15 cellular contexts compared by ENCODE assay signal in the genomic region with DNA sequence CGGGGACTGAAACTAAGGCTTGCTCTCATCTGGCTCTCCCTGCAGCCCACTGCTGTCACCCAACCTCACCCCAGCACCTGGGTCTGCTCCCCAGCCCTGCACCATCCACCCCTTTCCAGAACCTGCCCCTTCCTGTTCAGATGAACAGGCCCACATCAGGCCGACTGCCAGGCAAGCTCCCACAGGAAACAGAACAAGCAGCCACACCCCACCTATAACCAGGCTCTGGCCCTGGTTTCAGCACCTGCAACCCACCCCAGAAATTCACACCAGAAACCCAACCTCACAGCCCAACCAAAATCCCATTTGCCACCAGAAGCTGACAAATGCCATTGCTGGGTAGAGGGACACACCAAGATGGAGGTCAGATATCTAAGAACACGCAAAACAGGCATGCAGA.
DNase-seq lines count a peak whose midpoint lies in the region; ATAC-seq and TF ChIP-seq lines count a peak whose summit lies in the region.
"Had no signal": no experiment of that assay in that cellular context is flagged by ENCODE, and none has a peak within 500 bp of the region (broad histone marks: within the 10 kb centered on the region; RNA-seq: fewer than 3 reads in every experiment).

No MANE protein-coding gene starts in this region.

- H3K27me3 Mint-ChIP-seq in CD8-positive, alpha-beta memory T cell, result no peaks in the 10 kb centered on the region
- H3K27me3 Mint-ChIP-seq in T-helper 1 cell treated with Interleukin-12 subunit alpha and Interleukin-12 subunit beta and Interleukin-4 antibody, amounts not matched to agents 30 μg/mL and 1 μg/mL, for 36 hours (ENCODE audit: low read depth), result no peaks in the 10 kb centered on the region

- no peaks in the 10 kb centered on the region for H3K9me3 Mint-ChIP-seq in CD8-positive, alpha-beta memory T cell
- peaks cover 6% of the 10 kb centered on the region for H3K9me3 Mint-ChIP-seq in T-helper 1 cell treated with Interleukin-12 subunit alpha and Interleukin-12 subunit beta and Interleukin-4 antibody, amounts not matched to agents 30 μg/mL and 1 μg/mL, for 36 hours

- peak overlapping the region; percentile 80 to 97 (median 88) for H3K27ac Mint-ChIP-seq in CD8-positive, alpha-beta memory T cell
- peak overlapping the region; percentile 79 for H3K27ac Mint-ChIP-seq in T-helper 1 cell treated with Interleukin-12 subunit alpha and Interleukin-12 subunit beta and Interleukin-4 antibody, amounts not matched to agents 30 μg/mL and 1 μg/mL, for 36 hours

- TF ChIP-seq CTCF in mucosa of descending colon (IDR thresholded peaks at IDR 0.05), result no peak

- ATAC-seq in GM19395 (IDR thresholded peaks at IDR 0.05; ENCODE audit: unreplicated experiment) (peak; percentile 35), mucosa of descending colon (peak; percentile 28), GM19023 (IDR thresholded peaks at IDR 0.05; ENCODE audit: unreplicated experiment) (no peak)

- H3K4me1 ChIP-seq in CD8-positive, alpha-beta memory T cell (ENCODE audit: insufficient read depth, low read length), result peaks cover 56% of the 10 kb centered on the region
- H3K4me1 ChIP-seq in mucosa of descending colon (ENCODE audit: low read depth), result peaks cover 24% of the 10 kb centered on the region

- H3K4me3 ChIP-seq in CD8-positive, alpha-beta memory T cell (ENCODE audit: low read length), result no peak overlapping the region
- no peak overlapping the region for H3K4me3 ChIP-seq in mucosa of descending colon

- H3K27ac ChIP-seq in CD8-positive, alpha-beta memory T cell (ENCODE audit: low read depth, low read length), result peak overlapping the region; percentile 8
- H3K27ac ChIP-seq: epithelial cell of prostate had no signal

- CTCF ChIA-PET in CD8-positive, alpha-beta memory T cell (lab: Charles Lee), result interaction anchor here (1.0 kb wide), 1 partner anchor 21 kb away, joined by 3 read pairs; no protein-coding TSS in a partner anchor

- H3K4me1 Mint-ChIP-seq in CD8-positive, alpha-beta memory T cell, result peaks cover 70 to 78% (median 77%) of the 10 kb centered on the region in 3 donors
- peaks cover 62% of the 10 kb centered on the region for H3K4me1 Mint-ChIP-seq in T-helper 1 cell treated with Interleukin-12 subunit alpha and Interleukin-12 subunit beta and Interleukin-4 antibody, amounts not matched to agents 30 μg/mL and 1 μg/mL, for 36 hours (ENCODE audit: low read depth)

- H3K36me3 ChIP-seq in CD8-positive, alpha-beta memory T cell (ENCODE audit: insufficient read depth, low read length), result no peaks in the 10 kb centered on the region
- no peaks in the 10 kb centered on the region for H3K36me3 ChIP-seq in mucosa of descending colon (ENCODE audit: low read depth)

- peak overlapping the region in 6 of 7 donors; percentile 14 to 78 (median 72) for H3K4me3 Mint-ChIP-seq in CD8-positive, alpha-beta memory T cell
- H3K4me3 Mint-ChIP-seq in T-helper 1 cell treated with Interleukin-12 subunit alpha and Interleukin-12 subunit beta and Interleukin-4 antibody, amounts not matched to agents 30 μg/mL and 1 μg/mL, for 36 hours, result peak overlapping the region; percentile 42

- peak in 1 of 5 donors; percentile 56 for DNase-seq in CD8-positive, alpha-beta memory T cell
- DNase-seq in mucosa of descending colon (peak in 1 of 3 donors; percentile 62), NOMO-1 treated with DMSO at 0.1 percent for 48 hours (lab: John Stamatoyannopoulos, UW; ENCODE audit: unreplicated experiment) (no peak), NCI-H1105 (lab: John Stamatoyannopoulos, UW) (no peak)
- DNase-seq in activated naive CD4-positive, alpha-beta T cell treated with Interleukin-2 at 50 U/mL for 16 hours, result no peak
- DNase-seq: activated CD4-positive, alpha-beta T cell treated with anti-CD3 and anti-CD28 coated beads for 48 hours; activated naive CD4-positive, alpha-beta T cell treated with anti-CD3 and anti-CD28 coated beads, Interleukin-2, amount 50 U/mL, for 16 hours; central memory CD4-positive, alpha-beta T cell; GDM1; Karpas-422; NCI-H2107 had no signal

- no peaks in the 10 kb centered on the region for H3K27me3 ChIP-seq in CD8-positive, alpha-beta memory T cell (ENCODE audit: insufficient read depth, low read length, poor library complexity, severe bottlenecking)

- intact Hi-C loops in mucosa of descending colon (cut with DNase I, micrococcal nuclease), result no loop called here

- POLR2A ChIA-PET in CD8-positive, alpha-beta memory T cell (lab: Charles Lee), result interaction anchor here (0.6 to 1.3 kb wide), 2 partner anchors 15 to 50 kb away, joined by 3 read pairs; no protein-coding TSS in a partner anchor

- no peaks in the 10 kb centered on the region for H3K36me3 Mint-ChIP-seq in CD8-positive, alpha-beta memory T cell
- peaks cover 17% of the 10 kb centered on the region for H3K36me3 Mint-ChIP-seq in T-helper 1 cell treated with Interleukin-12 subunit alpha and Interleukin-12 subunit beta and Interleukin-4 antibody, amounts not matched to agents 30 μg/mL and 1 μg/mL, for 36 hours (ENCODE audit: low read depth)

- no peaks in the 10 kb centered on the region for H3K9me3 ChIP-seq in CD8-positive, alpha-beta memory T cell (ENCODE audit: low read length)
- H3K9me3 ChIP-seq in mucosa of descending colon, result no peaks in the 10 kb centered on the region
